13 cellular contexts compared by ENCODE assay signal in genomic region chr22:17775781-17776470, GRCh38. TPM values are rescaled to one million over a fixed set of nuclear protein-coding genes. Genes with fewer than 3 reads are reported as not detected.
DNase-seq lines count a peak whose midpoint lies in the region; ATAC-seq, FAIRE-seq and TF ChIP-seq lines count a peak whose summit lies in the region.
"Had no signal": no experiment of that assay in that cellular context is flagged by ENCODE, and none has a peak within 500 bp of the region (broad histone marks: within the 10 kb centered on the region; RNA-seq: fewer than 3 reads in every experiment).

No MANE protein-coding gene starts in this region.

- peak overlapping the region; percentile 96 to 99 (median 97) for H3K4me3 Mint-ChIP-seq in CD4-positive, CD25-positive, alpha-beta regulatory T cell
- peak overlapping the region; percentile 46 for H3K4me3 Mint-ChIP-seq in activated T-helper 2 cell treated with anti-CD3 and anti-CD28 coated beads, Interferon-gamma antibody, Interleukin-2, Interleukin-4, amounts not matched to agents 10 μg/mL and 5 μg/mL and 100 μg/mL, durations not matched to agents 14 hours and 24 hours and 36 hours (ENCODE audit: low read depth)
- peak overlapping the region; percentile 98 for H3K4me3 Mint-ChIP-seq in natural killer cell

- H3K4me3 ChIP-seq in CD4-positive, CD25-positive, alpha-beta regulatory T cell (ENCODE audit: low read depth, low read length) = peak overlapping the region; percentile 32
- H3K4me3 ChIP-seq in DND-41 (ENCODE audit: low read depth in 1 of 2, low read length in 2 of 2) = no peak overlapping the region
- H3K4me3 ChIP-seq: right atrium auricular region had no signal

- no peaks in the 10 kb centered on the region for H3K36me3 ChIP-seq in CD4-positive, CD25-positive, alpha-beta regulatory T cell (ENCODE audit: control insufficient read depth, insufficient read depth, low read length)
- peaks cover 18% of the 10 kb centered on the region for H3K36me3 ChIP-seq in DND-41 (ENCODE audit: insufficient read depth, low read length)
- H3K36me3 ChIP-seq: right atrium auricular region had no signal

- H3K4me2 ChIP-seq in DND-41 (ENCODE audit: insufficient read depth, low read length) = no peak overlapping the region; the same call in 1 of the 2 replicates

- H3K36me3 Mint-ChIP-seq in CD4-positive, CD25-positive, alpha-beta regulatory T cell = peaks cover 6% of the 10 kb centered on the region
- peaks cover 12% of the 10 kb centered on the region for H3K36me3 Mint-ChIP-seq in activated T-helper 2 cell treated with anti-CD3 and anti-CD28 coated beads, Interferon-gamma antibody, Interleukin-2, Interleukin-4, amounts not matched to agents 10 μg/mL and 5 μg/mL and 100 μg/mL, durations not matched to agents 14 hours and 24 hours and 36 hours (ENCODE audit: low read depth)
- H3K36me3 Mint-ChIP-seq in natural killer cell = no peaks in the 10 kb centered on the region

- peak overlapping the region; percentile 75; the same call in 1 of the 2 replicates for H3K9ac ChIP-seq in DND-41 (ENCODE audit: low read depth, low read length)

- H3K79me2 ChIP-seq in DND-41 (ENCODE audit: insufficient read depth, low read length) = peaks cover 65% of the 10 kb centered on the region

- peak in 2 of 3 donors; percentile 10 to 37 for DNase-seq in CD4-positive, CD25-positive, alpha-beta regulatory T cell
- no peak for DNase-seq in DND-41
- DNase-seq in activated T-helper 2 cell treated with anti-CD3 and anti-CD28 coated beads, Interferon-gamma antibody, Interleukin-2, Interleukin-4, amounts not matched to agents 10 μg/mL and 5 μg/mL and 100 μg/mL, durations not matched to agents 14 hours and 24 hours and 36 hours (ENCODE audit: low spot score) = no peak
- DNase-seq in natural killer cell = no peak
- no peak for DNase-seq in NCI-H1694 (lab: John Stamatoyannopoulos, UW)
- no peak for DNase-seq in cortex of kidney (lab: John Stamatoyannopoulos, UW)
- DNase-seq in RCC 7860 (ENCODE audit: low spot score) = no peak
- DNase-seq in effector CD8-positive, alpha-beta T cell (lab: John Stamatoyannopoulos, UW) = no peak
- DNase-seq: central memory CD4-positive, alpha-beta T cell; erythroblast; NCI-H1092 treated with DMSO at 0.1 percent for 48 hours; NCI-H226 had no signal

- peaks cover 4% of the 10 kb centered on the region for H3K27me3 Mint-ChIP-seq in CD4-positive, CD25-positive, alpha-beta regulatory T cell
- H3K27me3 Mint-ChIP-seq in activated T-helper 2 cell treated with anti-CD3 and anti-CD28 coated beads, Interferon-gamma antibody, Interleukin-2, Interleukin-4, amounts not matched to agents 10 μg/mL and 5 μg/mL and 100 μg/mL, durations not matched to agents 14 hours and 24 hours and 36 hours (ENCODE audit: low read depth) = peaks cover 18% of the 10 kb centered on the region
- no peaks in the 10 kb centered on the region for H3K27me3 Mint-ChIP-seq in natural killer cell (ENCODE audit: low read depth in 2 of 2)

- H2AFZ ChIP-seq in DND-41 (ENCODE audit: low read depth, low read length) = no peak overlapping the region

- H3K27ac ChIP-seq in CD4-positive, CD25-positive, alpha-beta regulatory T cell (ENCODE audit: insufficient read depth, low read length, poor library complexity, severe bottlenecking) = peak overlapping the region; percentile 92
- peak overlapping the region; percentile 96 for H3K27ac ChIP-seq in DND-41 (ENCODE audit: low read length)
- H3K27ac ChIP-seq: right atrium auricular region had no signal

- no peak for TF ChIP-seq CTCF in DND-41 (IDR thresholded peaks at IDR 0.05; ENCODE audit: borderline replicate concordance, extremely low read depth, low read length, poor library complexity, severe bottlenecking)
- no peak for TF ChIP-seq CTCF in natural killer cell (IDR thresholded peaks at IDR 0.05)

- peaks cover 27% of the 10 kb centered on the region for H4K20me1 ChIP-seq in DND-41 (ENCODE audit: insufficient read depth, low read length)

- peaks cover 0 to 3% (median 0%) of the 10 kb centered on the region in 7 donors for H3K9me3 Mint-ChIP-seq in CD4-positive, CD25-positive, alpha-beta regulatory T cell
- no peaks in the 10 kb centered on the region for H3K9me3 Mint-ChIP-seq in activated T-helper 2 cell treated with anti-CD3 and anti-CD28 coated beads, Interferon-gamma antibody, Interleukin-2, Interleukin-4, amounts not matched to agents 10 μg/mL and 5 μg/mL and 100 μg/mL, durations not matched to agents 14 hours and 24 hours and 36 hours
- no peaks in the 10 kb centered on the region for H3K9me3 Mint-ChIP-seq in natural killer cell

- intact Hi-C loops in activated T-helper 2 cell treated with anti-CD3 and anti-CD28 coated beads, Interferon-gamma antibody, Interleukin-2, Interleukin-4, amounts not matched to agents 10 μg/mL and 5 μg/mL and 100 μg/mL, durations not matched to agents 14 hours and 24 hours and 36 hours (cut with micrococcal nuclease) = loop anchor here (10.0 kb wide), 1 partner anchor 701 kb away; no protein-coding TSS in a partner anchor
- intact Hi-C loops in natural killer cell (cut with micrococcal nuclease) = loop anchor here (2.0 to 10.0 kb wide), 2 partner anchors 301 to 691 kb away; partner anchors contain the start of genes IL17RA and PEX26

- no peaks in the 10 kb centered on the region for H3K27me3 ChIP-seq in CD4-positive, CD25-positive, alpha-beta regulatory T cell (ENCODE audit: control insufficient read depth, insufficient read depth, low read length)
- H3K27me3 ChIP-seq in DND-41 (ENCODE audit: insufficient read depth, low read length, poor library complexity) = no peaks in the 10 kb centered on the region
- H3K27me3 ChIP-seq: right atrium auricular region had no signal

- no peak for FAIRE-seq in RCC 7860 (lab: Jason Lieb, UNC)

- peaks cover 14 to 89% (median 42%) of the 10 kb centered on the region in 4 donors for H3K4me1 Mint-ChIP-seq in CD4-positive, CD25-positive, alpha-beta regulatory T cell
- peaks cover 56% of the 10 kb centered on the region for H3K4me1 Mint-ChIP-seq in activated T-helper 2 cell treated with anti-CD3 and anti-CD28 coated beads, Interferon-gamma antibody, Interleukin-2, Interleukin-4, amounts not matched to agents 10 μg/mL and 5 μg/mL and 100 μg/mL, durations not matched to agents 14 hours and 24 hours and 36 hours (ENCODE audit: low read depth)
- peaks cover 65 to 74% of the 10 kb centered on the region in 2 donors for H3K4me1 Mint-ChIP-seq in natural killer cell

- H3K9me3 ChIP-seq in CD4-positive, CD25-positive, alpha-beta regulatory T cell (ENCODE audit: control insufficient read depth in 2 of 2, low read length in 2 of 2) = no peaks in the 10 kb centered on the region
- H3K9me3 ChIP-seq in DND-41 (ENCODE audit: insufficient read depth, low read length, severe bottlenecking) = peaks cover 2% of the 10 kb centered on the region
- H3K9me3 ChIP-seq: right atrium auricular region had no signal

- peak overlapping the region; percentile 93 to 99 (median 99) for H3K27ac Mint-ChIP-seq in CD4-positive, CD25-positive, alpha-beta regulatory T cell
- peak overlapping the region; percentile 59 for H3K27ac Mint-ChIP-seq in activated T-helper 2 cell treated with anti-CD3 and anti-CD28 coated beads, Interferon-gamma antibody, Interleukin-2, Interleukin-4, amounts not matched to agents 10 μg/mL and 5 μg/mL and 100 μg/mL, durations not matched to agents 14 hours and 24 hours and 36 hours
- H3K27ac Mint-ChIP-seq in natural killer cell = peak overlapping the region; percentile 98 to 99

- H3K4me1 ChIP-seq in CD4-positive, CD25-positive, alpha-beta regulatory T cell (ENCODE audit: control insufficient read depth, insufficient read depth, low read length, poor library complexity, severe bottlenecking) = peaks cover 92% of the 10 kb centered on the region
- H3K4me1 ChIP-seq in DND-41 (ENCODE audit: insufficient read depth, low read length) = peaks cover 84% of the 10 kb centered on the region

- no peak for ATAC-seq in CD4-positive, CD25-positive, alpha-beta regulatory T cell (ENCODE audit: low read depth in 2 of 2)
- ATAC-seq in DND-41 (ENCODE audit: insufficient read depth, low read depth) (no peak), natural killer cell (no peak)

RNA-seq across cellular contexts. Expression of gene BID, which starts 1.7 kb away (rescaled TPM):
- 17.6 TPM for total RNA-seq in CD4-positive, CD25-positive, alpha-beta regulatory T cell
- polyA plus RNA-seq in CD4-positive, CD25-positive, alpha-beta regulatory T cell = 10 to 100 TPM; 56.2 to 84.0 (median 71.2) TPM
- 11.5 and 14.3 TPM in 2 replicates for total RNA-seq in activated T-helper 2 cell treated with anti-CD3 and anti-CD28 coated beads, Interferon-gamma antibody, Interleukin-2, Interleukin-4, amounts not matched to agents 10 μg/mL and 5 μg/mL and 100 μg/mL, durations not matched to agents 14 hours and 24 hours and 36 hours
- total RNA-seq in natural killer cell = 10 to 100 TPM; 40.9 to 42.4 (median 42.3) TPM

Comparison
In these comparisons a context has a peak if more than half of its experiments do, and no peak if none do; other contexts are left out.
1. DNase-seq: peak in CD4-positive, CD25-positive, alpha-beta regulatory T cell (2 of 3); none in DND-41 (single experiment), activated T-helper 2 cell treated with anti-CD3 and anti-CD28 coated beads, Interferon-gamma antibody, Interleukin-2, Interleukin-4, amounts not matched to agents 10 μg/mL and 5 μg/mL and 100 μg/mL, durations not matched to agents 14 hours and 24 hours and 36 hours (single experiment), natural killer cell (single experiment), NCI-H1694 (single experiment), cortex of kidney (single experiment), RCC 7860 (single experiment) and effector CD8-positive, alpha-beta T cell (single experiment).
2. H3K4me3 Mint-ChIP-seq: peak in every context shown above with its lines; median percentile 98 in natural killer cell; 97 in CD4-positive, CD25-positive, alpha-beta regulatory T cell; 46 in activated T-helper 2 cell treated with anti-CD3 and anti-CD28 coated beads, Interferon-gamma antibody, Interleukin-2, Interleukin-4, amounts not matched to agents 10 μg/mL and 5 μg/mL and 100 μg/mL, durations not matched to agents 14 hours and 24 hours and 36 hours.
3. Peak in every context shown above with its lines, with median percentiles within 50 percentile points of each other: H3K27ac Mint-ChIP-seq.